In the genomic region with DNA sequence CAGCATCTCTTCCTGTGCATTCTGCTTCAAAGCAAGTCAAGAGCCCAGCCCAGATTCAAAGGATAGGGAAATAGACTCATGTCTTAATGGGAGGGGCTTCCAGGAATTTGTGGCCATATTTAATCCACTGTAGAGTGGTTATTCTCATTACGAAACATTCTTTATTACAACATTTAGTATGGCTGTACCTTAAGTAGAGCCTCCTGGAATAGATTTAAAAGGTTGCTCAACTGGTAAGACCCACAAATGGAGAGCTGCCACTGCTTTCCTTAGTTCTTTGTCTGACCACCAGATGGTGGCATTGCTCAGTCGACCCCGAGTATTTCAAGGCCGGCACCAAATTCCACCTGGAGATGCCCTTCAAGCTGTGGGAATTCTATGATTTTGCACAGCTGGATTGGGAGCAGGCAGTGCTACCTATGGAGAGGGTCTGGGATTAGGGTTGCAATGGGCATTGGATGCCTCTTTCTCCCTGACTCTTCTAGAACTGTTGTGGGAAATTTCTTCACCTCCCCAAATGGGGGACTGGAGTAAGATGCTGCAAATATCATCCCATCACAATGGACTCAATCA, we compare ENCODE assay signal across 8 cellular contexts.
DNase-seq lines count a peak whose midpoint lies in the region; ATAC-seq and TF ChIP-seq lines count a peak whose summit lies in the region.

No MANE protein-coding gene starts in this region.

- H3K4me2 ChIP-seq in osteoblast (ENCODE audit: insufficient read depth, low read length) = no peak overlapping the region

- H3K36me3 ChIP-seq in osteoblast (ENCODE audit: insufficient read depth, low read length) = no peaks in the 10 kb centered on the region

- no peak overlapping the region for H3K27ac ChIP-seq in osteoblast (ENCODE audit: low read depth, low read length)

- H3K4me3 ChIP-seq in AG10803 (ENCODE audit: low read length) (no peak overlapping the region), osteoblast (ENCODE audit: insufficient read depth, low read length) (no peak overlapping the region)

- no peak overlapping the region for H2AFZ ChIP-seq in osteoblast (ENCODE audit: low read length)

- no peaks in the 10 kb centered on the region for H3K9me3 ChIP-seq in osteoblast (ENCODE audit: low read depth, low read length)

- H3K4me1 ChIP-seq in osteoblast (ENCODE audit: insufficient read depth, low read length) = no peaks in the 10 kb centered on the region

- H3K79me2 ChIP-seq in osteoblast (ENCODE audit: insufficient read depth, low read length) = no peaks in the 10 kb centered on the region

- H3K27me3 ChIP-seq in osteoblast (ENCODE audit: insufficient read depth, low read length) = peaks cover 9% of the 10 kb centered on the region

- TF ChIP-seq CTCF in AG10803 (conservative IDR thresholded peaks at IDR 0.05; ENCODE audit: low read length) = peak; percentile 82
- TF ChIP-seq CTCF in osteoblast (IDR thresholded peaks at IDR 0.05; ENCODE audit: extremely low read depth, low read depth, low read length) = peak; percentile 85

- H4K20me1 ChIP-seq in osteoblast (ENCODE audit: insufficient read depth, low read length) = no peaks in the 10 kb centered on the region

- DNase-seq in AG10803 (ENCODE audit: low read depth) = peak; percentile 80
- peak in 45 of 76 experiments; percentile 0 to 60 (median 20) for DNase-seq in HUDEP-2 (lab: John Stamatoyannopoulos, UW; ENCODE audit: unreplicated experiment in 76 of 76)
- DNase-seq in OCI-M1 (lab: John Stamatoyannopoulos, UW) = peak; percentile 82
- peak; percentile 73 for DNase-seq in activated effector memory CD4-positive, alpha-beta T cell treated with anti-CD3 and anti-CD28 coated beads, Interleukin-2, amount 50 U/mL, for 16 hours
- peak; percentile 57 for DNase-seq in germinal center (ENCODE audit: low spot score)
- DNase-seq in osteoblast (ENCODE audit: insufficient read length, low spot score, missing footprints) = no peak

- ATAC-seq in GM18511 (IDR thresholded peaks at IDR 0.05; ENCODE audit: unreplicated experiment) (peak; percentile 48), HG03175 (IDR thresholded peaks at IDR 0.05; ENCODE audit: unreplicated experiment) (no peak)
